Comparison of ENCODE assay signal across 27 cellular contexts in genomic region chr1:245566952-245567351, GRCh38.
DNase-seq lines count a peak whose midpoint lies in the region; TF ChIP-seq lines count a peak whose summit lies in the region.
"Had no signal": no experiment of that assay in that cellular context is flagged by ENCODE, and none has a peak within 500 bp of the region (broad histone marks: within the 10 kb centered on the region; RNA-seq: fewer than 3 reads in every experiment).

No MANE protein-coding gene starts in this region.

- no peaks in the 10 kb centered on the region for H3F3A ChIP-seq in SK-N-SH (replicated peaks; ENCODE audit: insufficient read depth)

- H3K9me3 ChIP-seq in SK-N-SH (no peaks in the 10 kb centered on the region), hepatocyte (ENCODE audit: low read depth) (no peaks in the 10 kb centered on the region)
- H3K9me3 ChIP-seq: upper lobe of left lung had no signal

- H3K27me3 ChIP-seq in SK-N-SH (ENCODE audit: insufficient read depth) (no peaks in the 10 kb centered on the region), hepatocyte (no peaks in the 10 kb centered on the region)
- H3K27me3 ChIP-seq: upper lobe of left lung had no signal

- H3K4me2 ChIP-seq in SK-N-SH: no peak overlapping the region
- H3K4me2 ChIP-seq in hepatocyte: no peak overlapping the region
- H3K4me2 ChIP-seq: smooth muscle cell had no signal

- peak; percentile 41 for TF ChIP-seq RAD21 in SK-N-SH (IDR thresholded peaks at IDR 0.05; ENCODE audit: low read length)

- peaks cover 22% of the 10 kb centered on the region for H3K27me3 Mint-ChIP-seq in type B pancreatic cell
- H3K27me3 Mint-ChIP-seq: CD4-positive, alpha-beta T cell had no signal

- H3K4me3 ChIP-seq in SK-N-SH (ENCODE audit: low read depth in 2 of 2, low read length in 1 of 2) (no peak overlapping the region), hepatocyte (no peak overlapping the region)
- H3K4me3 ChIP-seq: HAP-1, K562, smooth muscle cell, upper lobe of left lung had no signal

- H3K9me2 ChIP-seq in SK-N-SH (no peaks in the 10 kb centered on the region), hepatocyte (replicated peaks; ENCODE audit: insufficient read depth) (no peaks in the 10 kb centered on the region)

- H3K4me1 ChIP-seq in SK-N-SH (ENCODE audit: control insufficient read depth in 1 of 2, insufficient read depth in 2 of 2, low read depth in 1 of 2, low read length in 1 of 2): peaks cover 0 to 49% of the 10 kb centered on the region in 2 experiments; a peak in 2 of 4 replicates
- H3K4me1 ChIP-seq in hepatocyte (ENCODE audit: insufficient read depth): no peaks in the 10 kb centered on the region
- H3K4me1 ChIP-seq: HAP-1, upper lobe of left lung had no signal

- H3K27ac Mint-ChIP-seq in type B pancreatic cell: no peak overlapping the region
- H3K27ac Mint-ChIP-seq: activated CD4-positive, alpha-beta memory T cell treated with anti-CD3 and anti-CD28 coated beads for 36 hours; activated naive CD4-positive, alpha-beta T cell treated with anti-CD3 and anti-CD28 coated beads for 36 hours; activated T-helper 1 cell treated with anti-CD3 and anti-CD28 coated beads, Interleukin-12 subunit alpha, Interleukin-12 subunit beta, Interleukin-2, Interleukin-4 antibody, amounts not matched to agents 30 ng/mL and 10 ng/mL and 1 ng/mL, durations not matched to agents 14 hours and 24 hours and 36 hours; CD4-positive, alpha-beta T cell; natural killer cell; T-helper 17 cell had no signal

- H3K9me3 Mint-ChIP-seq in type B pancreatic cell: peaks cover 9% of the 10 kb centered on the region
- H3K9me3 Mint-ChIP-seq: activated CD4-positive, alpha-beta memory T cell treated with anti-CD3 and anti-CD28 coated beads for 36 hours; activated T-helper 1 cell treated with anti-CD3 and anti-CD28 coated beads, Interleukin-12 subunit alpha, Interleukin-12 subunit beta, Interleukin-2, Interleukin-4 antibody, amounts not matched to agents 30 ng/mL and 10 ng/mL and 1 ng/mL, durations not matched to agents 14 hours and 24 hours and 36 hours; CD4-positive, alpha-beta T cell; natural killer cell had no signal

- H3K79me2 ChIP-seq in SK-N-SH (ENCODE audit: insufficient read depth): no peaks in the 10 kb centered on the region
- no peaks in the 10 kb centered on the region for H3K79me2 ChIP-seq in hepatocyte

- DNase-seq in GM04504 (ENCODE audit: low read depth) (peak; percentile 47), SK-N-SH (peak; percentile 82), hepatocyte (ENCODE audit: low spot score) (peak; percentile 18), type B pancreatic cell (ENCODE audit: extremely low spot score, unreplicated experiment) (no peak), EL (no peak), substantia nigra (lab: John Stamatoyannopoulos, UW) (no peak), COR-L47 (lab: John Stamatoyannopoulos, UW) (no peak)
- DNase-seq: activated CD4-positive, alpha-beta memory T cell treated with anti-CD3 and anti-CD28 coated beads for 36 hours; activated CD4-positive, CD25-positive, alpha-beta regulatory T cell treated with anti-CD3 and anti-CD28 coated beads, Interleukin-2, amount 50 U/mL, for 72 hours; activated CD8-positive, alpha-beta memory T cell treated with anti-CD3 and anti-CD28 coated beads, Interleukin-2, amount 50 U/mL, for 4 hours; activated naive CD4-positive, alpha-beta T cell treated with anti-CD3 and anti-CD28 coated beads for 36 hours; amniotic stem cell; CD4-positive, alpha-beta T cell; DMS 273 treated with DMSO at 0.1 percent for 48 hours; left ventricle myocardium superior; natural killer cell; NCI-H1105 treated with DMSO at 0.1 percent for 48 hours; NCI-H446; NCI-H82; RPMI8226; stimulated activated CD4-positive, alpha-beta T cell treated with anti-CD3 and anti-CD28 coated beads, Interleukin-1b, Interleukin-23, amount 100 ng/mL, for 48 hours; T-helper 17 cell; upper lobe of left lung had no signal

- H3K9ac ChIP-seq in SK-N-SH: no peak overlapping the region

- peaks cover 11% of the 10 kb centered on the region for H3K36me3 Mint-ChIP-seq in type B pancreatic cell
- H3K36me3 Mint-ChIP-seq: activated CD4-positive, alpha-beta memory T cell treated with anti-CD3 and anti-CD28 coated beads for 36 hours; natural killer cell had no signal

- H3K27ac ChIP-seq in SK-N-SH (ENCODE audit: low read depth in 2 of 2, low read length in 1 of 2) (peak overlapping the region; percentile 8 to 99; a peak in 3 of 4 replicates), hepatocyte (no peak overlapping the region), substantia nigra (ENCODE audit: low read depth, low read length, poor library complexity, severe bottlenecking) (no peak overlapping the region)
- H3K27ac ChIP-seq: upper lobe of left lung had no signal

- H3K4me3 Mint-ChIP-seq in type B pancreatic cell: peak overlapping the region; percentile 14
- H3K4me3 Mint-ChIP-seq: activated CD4-positive, alpha-beta memory T cell treated with anti-CD3 and anti-CD28 coated beads for 36 hours; activated naive CD4-positive, alpha-beta T cell treated with anti-CD3 and anti-CD28 coated beads for 36 hours; activated T-helper 1 cell treated with anti-CD3 and anti-CD28 coated beads, Interleukin-12 subunit alpha, Interleukin-12 subunit beta, Interleukin-2, Interleukin-4 antibody, amounts not matched to agents 30 ng/mL and 10 ng/mL and 1 ng/mL, durations not matched to agents 14 hours and 24 hours and 36 hours; CD4-positive, alpha-beta T cell; natural killer cell; T-helper 17 cell had no signal

- H4K20me1 ChIP-seq in SK-N-SH (ENCODE audit: insufficient read depth) (no peaks in the 10 kb centered on the region), hepatocyte (ENCODE audit: insufficient read depth, poor library complexity, severe bottlenecking) (no peaks in the 10 kb centered on the region)

- H3K4me1 Mint-ChIP-seq in type B pancreatic cell (ENCODE audit: unreplicated experiment): peaks cover 32% of the 10 kb centered on the region
- H3K4me1 Mint-ChIP-seq: natural killer cell, T-helper 17 cell had no signal

- CTCF ChIA-PET in SK-N-SH (lab: Yijun Ruan, JAX): interaction anchor here (1.2 to 3.1 kb wide), 5 partner anchors 14 to 413 kb away, joined by 3 to 12 read pairs (median 4); partner anchors contain the start of gene KIF26B

- H3K36me3 ChIP-seq in SK-N-SH (replicated peaks in 1 of 2; ENCODE audit: control insufficient read depth in 1 of 2, insufficient read depth in 2 of 2, low read length in 1 of 2) (no peaks in the 10 kb centered on the region), hepatocyte (replicated peaks; ENCODE audit: insufficient read depth, low read depth) (no peaks in the 10 kb centered on the region)
- H3K36me3 ChIP-seq: HAP-1, upper lobe of left lung had no signal

- TF ChIP-seq CTCF in SK-N-SH (IDR thresholded peaks at IDR 0.05) (no peak), hepatocyte (IDR thresholded peaks at IDR 0.05; ENCODE audit: poor library complexity) (no peak), type B pancreatic cell (conservative IDR thresholded peaks at IDR 0.05) (no peak)

- POLR2A ChIA-PET in SK-N-SH (lab: Yijun Ruan, JAX): interaction anchor here (1.0 kb wide), 1 partner anchor 185 kb away, joined by 3 read pairs; no protein-coding TSS in a partner anchor

- H2AFZ ChIP-seq in SK-N-SH (ENCODE audit: low read depth) (no peak overlapping the region), hepatocyte (no peak overlapping the region)

- 29% methylated on average over 5 of the region's 6 CpGs for WGBS in SK-N-SH (ENCODE audit: low lambda C conversion rate)
- WGBS in hepatocyte (ENCODE audit: low lambda C conversion rate, missing lambda C conversion rate): 24% methylated on average over 6 of the region's 6 CpGs

- peak in 1 of 2 experiments; percentile 97; a peak in 2 of 4 replicates for TF ChIP-seq EP300 in SK-N-SH (IDR thresholded peaks at IDR 0.05; ENCODE audit: borderline replicate concordance in 1 of 2, low read depth in 1 of 2, low read length in 1 of 2)

TF ChIP-seq in SK-N-SH, 30 proteins besides CTCF, POLR2A, EP300 and RAD21 (continues in another document):
- peak; percentile 12; the same call in 1 of the 2 replicates for TF ChIP-seq GATA2 (CRISPR knock-in tag; IDR thresholded peaks at IDR 0.05)
- no peak for TF ChIP-seq IRF3 (IDR thresholded peaks at IDR 0.05; ENCODE audit: low read depth, low read length)
- no peak for TF ChIP-seq FOXM1 (IDR thresholded peaks at IDR 0.05; ENCODE audit: low read depth)
- no peak for TF ChIP-seq YY1 (IDR thresholded peaks at IDR 0.05; ENCODE audit: low read depth)
- peak; percentile 6; the same call in 1 of the 2 replicates for TF ChIP-seq FOSL2 (IDR thresholded peaks at IDR 0.05; ENCODE audit: borderline replicate concordance, low read depth)
- no peak for TF ChIP-seq TAF1 (IDR thresholded peaks at IDR 0.05; ENCODE audit: borderline replicate concordance, low read depth, low read length)
- TF ChIP-seq POLR2AphosphoS5 (IDR thresholded peaks at IDR 0.05; ENCODE audit: low read depth, low read length): peak; percentile 40; the same call in 1 of the 2 replicates
- no peak for TF ChIP-seq ELF1 (IDR thresholded peaks at IDR 0.05)
- TF ChIP-seq RFX5 (IDR thresholded peaks at IDR 0.05; ENCODE audit: low read length): peak; percentile 32; the same call in 1 of the 2 replicates
- peak; percentile 88 for TF ChIP-seq CHD2 (IDR thresholded peaks at IDR 0.05; ENCODE audit: low read length, partially characterized antibody)
- TF ChIP-seq SMC3 (IDR thresholded peaks at IDR 0.05; ENCODE audit: low read depth, low read length): no peak; the same call in 1 of the 2 replicates
- TF ChIP-seq TEAD4 (IDR thresholded peaks at IDR 0.05; ENCODE audit: borderline replicate concordance, insufficient read depth): no peak
- TF ChIP-seq MXI1 (IDR thresholded peaks at IDR 0.05; ENCODE audit: low read depth, low read length): peak; percentile 66; the same call in 1 of the 2 replicates

Comparison
In these comparisons a context has a peak if more than half of its experiments do, and no peak if none do; other contexts are left out.
1. DNase-seq: peak in GM04504 (single experiment), SK-N-SH (single experiment) and hepatocyte (single experiment); none in type B pancreatic cell (single experiment), EL (single experiment), substantia nigra (0 of 49) and COR-L47 (single experiment).
2. H3K27ac ChIP-seq: peak in SK-N-SH (2 of 2); none in hepatocyte (single experiment) and substantia nigra (single experiment).